8 cellular contexts compared by ENCODE assay signal in the genomic region with DNA sequence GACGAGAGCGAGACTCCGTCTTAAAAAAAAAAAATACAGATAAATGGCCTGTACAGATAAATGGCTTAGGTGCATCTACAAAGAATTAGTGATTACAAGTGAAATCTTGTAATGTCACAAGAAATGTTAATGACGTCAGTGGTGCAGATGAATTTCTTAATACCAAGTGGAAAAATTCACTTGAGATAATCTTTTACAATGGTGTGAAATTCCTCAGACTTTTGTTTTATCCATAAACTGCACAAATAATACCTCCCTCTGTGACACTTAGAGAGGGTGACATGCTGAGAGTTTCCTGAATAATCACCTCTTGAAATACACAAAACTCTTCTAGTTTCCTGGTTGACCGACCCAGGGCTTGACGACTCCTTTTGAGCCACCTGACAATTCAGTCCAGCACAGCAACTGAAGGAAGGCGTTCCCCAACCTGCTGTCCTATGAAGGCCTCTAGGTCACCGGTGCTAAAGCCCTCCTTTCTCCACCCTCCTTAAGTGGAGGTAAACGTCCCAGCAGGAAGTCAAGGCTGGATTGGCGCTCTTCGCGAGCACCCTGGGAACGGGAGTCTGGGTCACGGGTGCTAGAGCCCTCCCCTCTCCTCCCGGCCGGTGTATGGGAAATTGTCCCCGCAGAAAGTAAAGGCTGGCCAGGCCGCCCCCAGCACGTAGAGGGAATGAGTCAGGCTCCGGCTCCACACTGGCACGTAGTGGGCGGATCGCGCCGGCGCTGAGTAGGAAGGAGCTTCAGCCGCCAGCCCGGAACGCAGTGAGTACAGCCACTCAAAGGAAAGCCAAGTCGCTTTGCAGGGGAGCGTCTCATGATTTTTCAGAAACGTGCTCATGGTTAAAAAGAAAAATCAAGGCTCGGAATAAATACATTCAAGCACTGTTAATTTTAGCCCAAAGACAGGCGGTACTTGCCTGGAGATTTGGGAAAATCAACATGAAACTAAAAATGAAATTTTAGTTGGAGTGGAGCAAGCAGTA. TPM values are rescaled to one million over a fixed set of nuclear protein-coding genes. Genes with fewer than 3 reads are reported as not detected.
DNase-seq lines count a peak whose midpoint lies in the region; ATAC-seq and TF ChIP-seq lines count a peak whose summit lies in the region.

A gene (plus strand): TSS at position 662 of the 983 bp plus-strand sequence. CDS start 2,182 bp downstream, outside the sequence.

- peaks cover 1% of the 10 kb centered on the region; the same call in 1 of the 2 replicates for H3K27me3 Mint-ChIP-seq in H9 (ENCODE audit: low read depth)
- H3K27me3 Mint-ChIP-seq in activated CD4-positive, alpha-beta T cell treated with anti-CD3 and anti-CD28 coated beads, Interleukin-2, amount 10 ng/mL, durations not matched to agents 24 days and 14 days: peaks cover 25% of the 10 kb centered on the region

- peaks cover 4% of the 10 kb centered on the region for H3K23me2 ChIP-seq in H9 (ENCODE audit: insufficient read length, low read depth, low read length, poor library complexity, severe bottlenecking)

- H2BK15ac ChIP-seq in H9 (ENCODE audit: low read depth, low read length): peak within 1 kb of the TSS; percentile 95; the same call in 1 of the 2 replicates

- H4K20me1 ChIP-seq in H9 (ENCODE audit: control insufficient read depth, insufficient read depth, insufficient read length): no peaks in the 10 kb centered on the region

- H3K36me3 ChIP-seq in GM06990 (ENCODE audit: control insufficient read depth, insufficient read depth, low read length): no peaks in the 10 kb centered on the region
- H3K36me3 ChIP-seq in MG63: no peaks in the 10 kb centered on the region
- no peaks in the 10 kb centered on the region for H3K36me3 ChIP-seq in right lobe of liver

- H3K4me1 ChIP-seq in H9 (ENCODE audit: insufficient read depth, low read length) (no peaks in the 10 kb centered on the region), right lobe of liver (peaks cover 0 to 8% (median 0%) of the 10 kb centered on the region in 4 donors)

- H4K91ac ChIP-seq in H9 (ENCODE audit: insufficient read length, low read depth, low read length): no peak within 1 kb of the TSS

- no peak within 1 kb of the TSS for H2BK20ac ChIP-seq in H9 (ENCODE audit: low read depth, low read length, poor library complexity, severe bottlenecking)

- WGBS in H9 (ENCODE audit: extremely low coverage, insufficient read length, low lambda C conversion rate): no CpG with 5 or more reads among the region's 34 CpGs
- WGBS in right lobe of liver (ENCODE audit: insufficient coverage, low coverage, low lambda C conversion rate, missing lambda C conversion rate): 9% methylated on average over 31 of the region's 34 CpGs

- peak within 1 kb of the TSS; percentile 86 for H2AFZ ChIP-seq in H9 (ENCODE audit: low read length)

- H3K18ac ChIP-seq in H9 (ENCODE audit: insufficient read length, low read depth, low read length): peak within 1 kb of the TSS; percentile 90

- H3K4me1 Mint-ChIP-seq in H9: peaks cover 5 to 20% of the 10 kb centered on the region in 2 experiments
- peaks cover 13% of the 10 kb centered on the region for H3K4me1 Mint-ChIP-seq in activated CD4-positive, alpha-beta T cell treated with anti-CD3 and anti-CD28 coated beads, Interleukin-2, amount 10 ng/mL, durations not matched to agents 24 days and 14 days

- H3K4me3 ChIP-seq in GM06990 (replicated peaks; ENCODE audit: low read depth, low read length) (peak within 1 kb of the TSS; percentile 57), MG63 (peak within 1 kb of the TSS; percentile 57), right lobe of liver (peak within 1 kb of the TSS; percentile 34 to 56 (median 43))

- intact Hi-C loops in activated CD4-positive, alpha-beta T cell treated with anti-CD3 and anti-CD28 coated beads, Interleukin-2, amount 10 ng/mL, durations not matched to agents 24 days and 14 days (cut with micrococcal nuclease): no loop called here
- intact Hi-C loops in right lobe of liver (cut with DNase I): no loop called here

- TF ChIP-seq CTCF in GM06990 (IDR thresholded peaks at IDR 0.05; ENCODE audit: insufficient read depth, low read length, poor library complexity, severe bottlenecking): no peak
- TF ChIP-seq CTCF in H9 (conservative IDR thresholded peaks at IDR 0.05): peak; percentile 21; the same call in 1 of the 3 replicates
- TF ChIP-seq CTCF in right lobe of liver (IDR thresholded peaks at IDR 0.05): peak in 1 of 4 donors; percentile 9

- H4K8ac ChIP-seq in H9 (replicated peaks; ENCODE audit: insufficient read length, low read depth, low read length): no peak within 1 kb of the TSS

- H3K9ac ChIP-seq in H9 (ENCODE audit: extremely low read depth, insufficient read length, low read length): peak within 1 kb of the TSS; percentile 71

- H3K9me3 Mint-ChIP-seq in H9: peaks cover 0 to 5% of the 10 kb centered on the region in 2 experiments; a peak in 3 of 5 replicates
- no peaks in the 10 kb centered on the region for H3K9me3 Mint-ChIP-seq in activated CD4-positive, alpha-beta T cell treated with anti-CD3 and anti-CD28 coated beads, Interleukin-2, amount 10 ng/mL, durations not matched to agents 24 days and 14 days

- H3K27me3 ChIP-seq in GM06990 (replicated peaks; ENCODE audit: control insufficient read depth, insufficient read depth, low read length) (no peaks in the 10 kb centered on the region), H9 (ENCODE audit: insufficient read depth, low read length) (no peaks in the 10 kb centered on the region), MG63 (no peaks in the 10 kb centered on the region), right lobe of liver (no peaks in the 10 kb centered on the region)

- H3K79me1 ChIP-seq in H9 (ENCODE audit: insufficient read depth, low read depth, low read length, poor library complexity, severe bottlenecking): no peaks in the 10 kb centered on the region

- H3K27ac ChIP-seq in H9 (ENCODE audit: insufficient read length, low read depth, low read length) (peak within 1 kb of the TSS; percentile 29), right lobe of liver (peak within 1 kb of the TSS; percentile 53 to 81 (median 68))

- no peak within 1 kb of the TSS for H3T11ph ChIP-seq in H9 (ENCODE audit: low read length)

- H3K27ac Mint-ChIP-seq in H9: peak within 1 kb of the TSS; percentile 87 to 94 (median 90)
- peak within 1 kb of the TSS; percentile 2 for H3K27ac Mint-ChIP-seq in activated CD4-positive, alpha-beta T cell treated with anti-CD3 and anti-CD28 coated beads, Interleukin-2, amount 10 ng/mL, durations not matched to agents 24 days and 14 days

- peak; percentile 62 for TF ChIP-seq POLR2A in right lobe of liver (IDR thresholded peaks at IDR 0.05)

- H3K4ac ChIP-seq in H9 (ENCODE audit: low read depth, low read length): no peak within 1 kb of the TSS

- H2BK5ac ChIP-seq in H9 (ENCODE audit: insufficient read length, low read length): no peak within 1 kb of the TSS

- peak within 1 kb of the TSS; percentile 68 for H3K14ac ChIP-seq in H9 (ENCODE audit: insufficient read depth, low read length)

- H3K9me3 ChIP-seq in H9 (ENCODE audit: control insufficient read depth, low read depth, low read length): no peaks in the 10 kb centered on the region
- no peaks in the 10 kb centered on the region for H3K9me3 ChIP-seq in MG63
- H3K9me3 ChIP-seq in right lobe of liver: no peaks in the 10 kb centered on the region

- no peaks in the 10 kb centered on the region for H3K36me3 Mint-ChIP-seq in H9 (ENCODE audit: insufficient read depth in 1 of 3, low read depth in 3 of 3)
- no peaks in the 10 kb centered on the region for H3K36me3 Mint-ChIP-seq in activated CD4-positive, alpha-beta T cell treated with anti-CD3 and anti-CD28 coated beads, Interleukin-2, amount 10 ng/mL, durations not matched to agents 24 days and 14 days (ENCODE audit: low read depth)

- peak; percentile 97 to 100 (median 98) for ATAC-seq in right lobe of liver

- no peaks in the 10 kb centered on the region for H3K79me2 ChIP-seq in H9 (ENCODE audit: insufficient read depth, low read length)

- no peak within 1 kb of the TSS for H3K56ac ChIP-seq in H9 (ENCODE audit: insufficient read length, low read depth, low read length)

- peak within 1 kb of the TSS; percentile 82 for H3K4me2 ChIP-seq in H9 (ENCODE audit: insufficient read depth, insufficient read length, low read length)

- peak within 1 kb of the TSS; percentile 77 to 84 for H3K4me3 Mint-ChIP-seq in H9
- H3K4me3 Mint-ChIP-seq in activated CD4-positive, alpha-beta T cell treated with anti-CD3 and anti-CD28 coated beads, Interleukin-2, amount 10 ng/mL, durations not matched to agents 24 days and 14 days: peak within 1 kb of the TSS; percentile 78

- H2BK12ac ChIP-seq in H9 (ENCODE audit: insufficient read length, low read depth, low read length): no peak within 1 kb of the TSS

- no peak within 1 kb of the TSS for H3K23ac ChIP-seq in H9 (ENCODE audit: insufficient read length, low read depth, low read length)

- DNase-seq in GM06990 (ENCODE audit: extremely low read depth, insufficient read length): peak; percentile 40
- DNase-seq in H9: peak; percentile 93
- DNase-seq in MG63: peak; percentile 100
- DNase-seq in activated CD4-positive, alpha-beta T cell treated with anti-CD3 and anti-CD28 coated beads, Interleukin-2, amount 10 ng/mL, durations not matched to agents 24 days and 14 days: peak; percentile 75
- DNase-seq in ecto neural progenitor cell (ENCODE audit: low spot score): peak; percentile 87
- peak; percentile 82 to 92 (median 91) for DNase-seq in right lobe of liver
- DNase-seq in stimulated activated CD4-positive, alpha-beta T cell treated with anti-CD3 and anti-CD28 coated beads, Interleukin-2, amount 100 ng/mL, for 4 hours (ENCODE audit: low read depth): peak; percentile 24
- no peak for DNase-seq in DMS79 (lab: John Stamatoyannopoulos, UW)

- H2BK120ac ChIP-seq in H9 (ENCODE audit: low read depth, low read length, poor library complexity, severe bottlenecking): peak within 1 kb of the TSS; percentile 14

- no peak within 1 kb of the TSS for H4K5ac ChIP-seq in H9 (ENCODE audit: insufficient read length, low read depth, low read length)

- no peak within 1 kb of the TSS for H2AK5ac ChIP-seq in H9 (ENCODE audit: insufficient read length, low read length)

RNA-seq across cellular contexts. Expression of the gene that starts here (rescaled TPM):
- total RNA-seq in H9 (2021) (3.4 and 3.6 TPM in 2 replicates), right lobe of liver (1 to 10 TPM; 1.3 to 6.7 (median 2.1) TPM)
- total RNA-seq in MG63 (2014; rRNA removed; shearing (Covaris generic); ENCODE audit: low replicate concordance): 1.7 and 3.9 TPM in 2 replicates
- not detected in 2 replicates for total RNA-seq in activated CD4-positive, alpha-beta T cell treated with anti-CD3 and anti-CD28 coated beads, Interleukin-2, amount 10 ng/mL, durations not matched to agents 24 days and 14 days

Comparison
In these comparisons a context has a peak if more than half of its experiments do, and no peak if none do; other contexts are left out.
1. Peak in DNase-seq in activated CD4-positive, alpha-beta T cell treated with anti-CD3 and anti-CD28 coated beads, Interleukin-2, amount 10 ng/mL, durations not matched to agents 24 days and 14 days; RNA of the gene not detected or under 1 TPM.